Comparison of ENCODE assay signal across 25 cellular contexts in genomic region chr3:119042162-119042561, GRCh38. TPM values are rescaled to one million over a fixed set of nuclear protein-coding genes. Genes with fewer than 3 reads are reported as not detected.
"Had no signal": no experiment of that assay in that cellular context is flagged by ENCODE, and none has a peak within 500 bp of the region (broad histone marks: within the 10 kb centered on the region; RNA-seq: fewer than 3 reads in every experiment).

No MANE protein-coding gene starts in this region.

- H3K9me3 ChIP-seq: SJSA1 had no signal

- H3K27me3 ChIP-seq: SJSA1 had no signal

- H3K4me3 ChIP-seq: MG63, SJSA1, SK-N-MC had no signal

- H3K4me1 ChIP-seq: SJSA1 had no signal

- H3K27ac ChIP-seq: SJSA1, SK-N-MC had no signal

- DNase-seq: IMR-90, Karpas-422, KG1, MG63, NCI-H1092, NCI-H1105 treated with DMSO at 0.1 percent for 48 hours, NCI-H146, NCI-H1694 treated with DMSO at 0.1 percent for 48 hours, NCI-H1930, NCI-H2081, NCI-H2107, NCI-H2171 treated with DMSO at 0.1 percent for 48 hours, NCI-H345, NCI-H446 treated with DMSO at 0.1 percent for 48 hours, NCI-H510A treated with DMSO at 0.1 percent for 48 hours, NCI-H526, NCI-H748 treated with DMSO at 0.1 percent for 48 hours, Right ventricle myocardium superior, RPMI8226, SIG-M5, T-helper 1 cell had no signal

- H3K36me3 ChIP-seq: MG63, SJSA1 had no signal

- ATAC-seq: HepG2 had no signal

RNA-seq across cellular contexts. Expression of gene IGSF11, which starts 7.5 kb away (rescaled TPM):
- total RNA-seq: HepG2, HT1080 had no signal
- polyA plus RNA-seq: HepG2, IMR-90 had no signal
